In the genomic region with DNA sequence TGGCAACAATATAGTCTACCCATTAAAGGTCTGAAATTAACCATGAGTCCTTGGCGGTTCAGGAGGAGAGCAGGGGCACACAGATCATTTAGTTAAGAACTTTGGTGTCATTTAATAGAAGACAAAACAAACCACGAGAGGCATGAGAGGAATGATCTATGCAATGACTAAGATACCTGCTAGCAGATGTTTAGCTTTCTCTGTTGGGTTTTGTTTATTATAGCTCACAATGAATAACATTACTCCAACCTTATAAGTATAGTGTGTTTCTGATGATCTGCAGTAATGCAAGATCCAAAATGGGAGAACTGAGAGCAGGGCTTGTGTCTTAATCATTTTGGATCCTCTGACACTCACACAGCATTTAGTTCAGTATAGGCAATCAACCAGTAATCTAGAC, we compare ENCODE assay signal across 19 cellular contexts.
"Had no signal": no experiment of that assay in that cellular context is flagged by ENCODE, and none has a peak within 500 bp of the region (broad histone marks: within the 10 kb centered on the region; RNA-seq: fewer than 3 reads in every experiment).

No MANE protein-coding gene starts in this region.

- H3K27ac ChIP-seq: adrenal gland, breast epithelium, coronary artery, WERI-Rb-1 had no signal

- H3K27me3 ChIP-seq: adrenal gland, breast epithelium had no signal

- H3K4me1 ChIP-seq: adrenal gland, breast epithelium had no signal

- DNase-seq: activated CD4-positive, alpha-beta T cell treated with anti-CD3 and anti-CD28 coated beads for 4 hours; activated CD8-positive, alpha-beta memory T cell treated with anti-CD3 and anti-CD28 coated beads, Interleukin-2, amount 50 U/mL, for 48 hours; activated CD8-positive, alpha-beta T cell treated with anti-CD3 and anti-CD28 coated beads for 36 hours; activated naive CD4-positive, alpha-beta T cell treated with anti-CD3 and anti-CD28 coated beads, Interleukin-2, amount 50 U/mL, for 16 hours; activated naive CD8-positive, alpha-beta T cell treated with anti-CD3 and anti-CD28 coated beads, Interleukin-2, amount 10 ng/mL, durations not matched to agents 7 days and 5 days; activated T-cell treated with anti-CD3 and anti-CD28 coated beads, Interleukin-2, amount 50 U/mL, for 1 hour; anterior cingulate cortex; caudate nucleus; NCI-H1048; NCI-H187 treated with DMSO at 0.1 percent for 48 hours; NCI-H2081 treated with DMSO at 0.1 percent for 48 hours; NCI-H446; SIG-M5; T-helper 1 cell; WERI-Rb-1 had no signal

- FAIRE-seq: RCC 7860 had no signal

- H3K4me3 ChIP-seq: adrenal gland, breast epithelium, coronary artery had no signal

- H3K36me3 ChIP-seq: adrenal gland, breast epithelium, WERI-Rb-1 had no signal

- H3K9me3 ChIP-seq: adrenal gland, breast epithelium had no signal
